31 cellular contexts compared by ENCODE assay signal in genomic region chr22:39868741-39869140, GRCh38. TPM values are rescaled to one million over a fixed set of nuclear protein-coding genes. Genes with fewer than 3 reads are reported as not detected.
DNase-seq lines count a peak whose midpoint lies in the region; ATAC-seq, FAIRE-seq and TF ChIP-seq lines count a peak whose summit lies in the region.
"Had no signal": no experiment of that assay in that cellular context is flagged by ENCODE, and none has a peak within 500 bp of the region (broad histone marks: within the 10 kb centered on the region; RNA-seq: fewer than 3 reads in every experiment).

No MANE protein-coding gene starts in this region.

- 13% methylated on average over 1 of the region's 1 CpG for WGBS in SK-N-SH (ENCODE audit: low lambda C conversion rate)

- H3K9me3 ChIP-seq in SK-N-SH, result no peaks in the 10 kb centered on the region
- H3K9me3 ChIP-seq: SJSA1 had no signal

- no peak overlapping the region for H3K4me2 ChIP-seq in SK-N-SH
- H3K4me2 ChIP-seq: PC-9 had no signal

- H3K36me3 Mint-ChIP-seq in activated B cell treated with CpG ODN at 0.5 μM for 24 hours (ENCODE audit: low read depth) (no peaks in the 10 kb centered on the region), Calu3 (ENCODE audit: insufficient read depth, unreplicated experiment) (no peaks in the 10 kb centered on the region)
- H3K36me3 Mint-ChIP-seq: CD4-positive, alpha-beta memory T cell; IgD-negative memory B cell had no signal

- no TSS peak for BruUV-seq in Calu3 (replicated peaks; lab: Mats Ljungman, UMichigan)

- DNase-seq in SK-N-SH (no peak), GM12891 (ENCODE audit: insufficient read length, low spot score) (no peak), activated B cell treated with CpG ODN at 0.5 μM for 24 hours (no peak), Calu3 (no peak)
- DNase-seq in stimulated activated CD8-positive, alpha-beta memory T cell treated with anti-CD3 and anti-CD28 coated beads, Interleukin-4, amount 100 ng/mL, for 48 hours, result no peak
- DNase-seq: C1 segment of cervical spinal cord; CD4-positive, alpha-beta memory T cell; COR-L47; DMS 273 treated with DMSO at 0.1 percent for 48 hours; DMS79; GF-D8; NCI-H1105; NCI-H1436 treated with DMSO at 0.1 percent for 48 hours; NCI-H1930; NCI-H2107; NCI-H446 treated with DMSO at 0.1 percent for 48 hours; NCI-H526; NCI-H82; NK-92 treated with Interleukin-12 subunit alpha and Interleukin-12 subunit beta, amount 100 ng/mL, for 24 hours; Right ventricle myocardium superior; T-helper 1 cell had no signal

- H3K27me3 Mint-ChIP-seq in activated B cell treated with CpG ODN at 0.5 μM for 24 hours (no peaks in the 10 kb centered on the region), Calu3 (ENCODE audit: unreplicated experiment) (peaks cover 95% of the 10 kb centered on the region)

- H3K27ac Mint-ChIP-seq in activated B cell treated with CpG ODN at 0.5 μM for 24 hours, result peak overlapping the region; percentile 56
- H3K27ac Mint-ChIP-seq in Calu3 (ENCODE audit: unreplicated experiment), result no peak overlapping the region
- H3K27ac Mint-ChIP-seq: IgD-negative memory B cell had no signal

- H3K27ac ChIP-seq in SK-N-SH (ENCODE audit: low read depth in 2 of 2, low read length in 1 of 2), result no peak overlapping the region
- H3K27ac ChIP-seq: HL-60, PC-9, SJSA1 had no signal

- H4K20me1 ChIP-seq in SK-N-SH (ENCODE audit: insufficient read depth), result no peaks in the 10 kb centered on the region

- H3K27me3 ChIP-seq in SK-N-SH (ENCODE audit: insufficient read depth), result no peaks in the 10 kb centered on the region

- no peak for TF ChIP-seq POLR2A in GM12891 (IDR thresholded peaks at IDR 0.05; ENCODE audit: low read depth, low read length)

- TF ChIP-seq CTCF in SK-N-SH (IDR thresholded peaks at IDR 0.05) (no peak), activated B cell treated with CpG ODN at 0.5 μM for 24 hours (IDR thresholded peaks at IDR 0.05) (no peak), Calu3 (IDR thresholded peaks at IDR 0.05; ENCODE audit: unreplicated experiment) (no peak)

- ATAC-seq in SK-N-SH treated with all-trans-retinoic acid at 6 μM for 48 hours (no peak), activated B cell treated with CpG ODN at 0.5 μM for 24 hours (ENCODE audit: low read depth) (no peak), GM18517 (IDR thresholded peaks at IDR 0.05; ENCODE audit: unreplicated experiment) (no peak)
- ATAC-seq: HCT116 had no signal

- H3K4me1 Mint-ChIP-seq in activated B cell treated with CpG ODN at 0.5 μM for 24 hours (peaks cover 40% of the 10 kb centered on the region), Calu3 (ENCODE audit: low read depth, unreplicated experiment) (no peaks in the 10 kb centered on the region)

- H3K4me3 ChIP-seq in SK-N-SH (ENCODE audit: low read depth in 2 of 2, low read length in 1 of 2), result no peak overlapping the region
- H3K4me3 ChIP-seq: PC-9, SJSA1 had no signal

- peak overlapping the region; percentile 44 for H3K4me3 Mint-ChIP-seq in activated B cell treated with CpG ODN at 0.5 μM for 24 hours
- H3K4me3 Mint-ChIP-seq in Calu3 (ENCODE audit: low read depth, unreplicated experiment), result no peak overlapping the region
- H3K4me3 Mint-ChIP-seq: CD4-positive, alpha-beta memory T cell had no signal

- FAIRE-seq in GM12891 (lab: Jason Lieb, UNC), result peak; percentile 72
- FAIRE-seq: H1 had no signal

- H3K79me2 ChIP-seq in SK-N-SH (ENCODE audit: insufficient read depth), result no peaks in the 10 kb centered on the region

- TF ChIP-seq EP300 in SK-N-SH (IDR thresholded peaks at IDR 0.05; ENCODE audit: borderline replicate concordance in 1 of 2, low read depth in 1 of 2, low read length in 1 of 2), result no peak

- POLR2A ChIA-PET in SK-N-SH (lab: Yijun Ruan, JAX) (no interaction called here), activated B cell treated with CpG ODN at 0.5 μM for 24 hours (lab: Charles Lee) (interaction anchor here (0.7 to 1.0 kb wide), 3 partner anchors 15 to 38 kb away, joined by 3 to 4 read pairs (median 3); no protein-coding TSS in a partner anchor)

- no peak overlapping the region for H3K9ac ChIP-seq in SK-N-SH

- H3K36me3 ChIP-seq in SK-N-SH (replicated peaks in 1 of 2; ENCODE audit: control insufficient read depth in 1 of 2, insufficient read depth in 2 of 2, low read length in 1 of 2), result no peaks in the 10 kb centered on the region
- H3K36me3 ChIP-seq: SJSA1 had no signal

- H3K9me3 Mint-ChIP-seq in activated B cell treated with CpG ODN at 0.5 μM for 24 hours, result peaks cover 9% of the 10 kb centered on the region
- H3K9me3 Mint-ChIP-seq in Calu3 (ENCODE audit: low read depth, unreplicated experiment), result no peaks in the 10 kb centered on the region
- H3K9me3 Mint-ChIP-seq: IgD-negative memory B cell had no signal

- TF ChIP-seq RAD21 in SK-N-SH (IDR thresholded peaks at IDR 0.05; ENCODE audit: low read length), result no peak

- intact Hi-C loops in activated B cell treated with CpG ODN at 0.5 μM for 24 hours (cut with micrococcal nuclease), result no loop called here
- intact Hi-C loops in Calu3 (cut with micrococcal nuclease; ENCODE audit: unreplicated experiment), result no loop called here

- no peaks in the 10 kb centered on the region for H3K9me2 ChIP-seq in SK-N-SH

- H3F3A ChIP-seq in SK-N-SH (replicated peaks; ENCODE audit: insufficient read depth), result no peaks in the 10 kb centered on the region

- no peak overlapping the region for H2AFZ ChIP-seq in SK-N-SH (ENCODE audit: low read depth)
- H2AFZ ChIP-seq: PC-9 had no signal

- CTCF ChIA-PET in SK-N-SH (lab: Yijun Ruan, JAX) (no interaction called here), activated B cell treated with CpG ODN at 0.5 μM for 24 hours (lab: Charles Lee) (no interaction called here), Calu3 (lab: Charles Lee) (no interaction called here)

- no peaks in the 10 kb centered on the region for H3K4me1 ChIP-seq in SK-N-SH (ENCODE audit: control insufficient read depth in 1 of 2, insufficient read depth in 2 of 2, low read depth in 1 of 2, low read length in 1 of 2)
- H3K4me1 ChIP-seq: SJSA1 had no signal

TF ChIP-seq in SK-N-SH, 30 proteins besides CTCF, POLR2A, EP300 and RAD21:
- TF ChIP-seq GATA2 (CRISPR knock-in tag; IDR thresholded peaks at IDR 0.05) (no peak), TCF12 (IDR thresholded peaks at IDR 0.05) (peak; percentile 37)

TF ChIP-seq in SK-N-SH treated with all-trans-retinoic acid at 6 μM for 48 hours, 23 proteins besides CTCF, POLR2A, EP300 and RAD21 (continues in another document):
- TF ChIP-seq BACH2 (CRISPR knock-in tag; IDR thresholded peaks at IDR 0.05; ENCODE audit: borderline replicate concordance), result no peak
- no peak for TF ChIP-seq OSR1 (CRISPR knock-in tag; IDR thresholded peaks at IDR 0.05)
- no peak for TF ChIP-seq CSRNP3 (CRISPR knock-in tag; IDR thresholded peaks at IDR 0.05)
- no peak for TF ChIP-seq ESRRG (CRISPR knock-in tag; IDR thresholded peaks at IDR 0.05)
- no peak for TF ChIP-seq ZNF70 (CRISPR knock-in tag; IDR thresholded peaks at IDR 0.05)

TF ChIP-seq in GM12891, 5 proteins besides CTCF, POLR2A, EP300 and RAD21:
- TF ChIP-seq PAX5 (IDR thresholded peaks at IDR 0.05; ENCODE audit: insufficient read depth, low read length, severe bottlenecking) (no peak), SPI1 (IDR thresholded peaks at IDR 0.05; ENCODE audit: low read depth, low read length) (no peak)

RNA-seq across cellular contexts. Expression of gene ENTHD1, which starts 24.8 kb away (rescaled TPM):
- not detected in 2 replicates for polyA plus RNA-seq in SK-N-SH (2012; rRNA removed)
- polyA plus RNA-seq in SK-N-SH (2012; cell fraction: cytosol; rRNA removed), result not detected in 2 replicates
- polyA plus RNA-seq in SK-N-SH (2012; cell fraction: nucleus; rRNA removed), result not detected in 2 replicates
- polyA plus RNA-seq in GM12891 (2012; ENCODE audit: low read depth, missing spikeins), result 0.08 TPM
- 0.15 TPM in 1 of 2 replicates, not detected in the other for total RNA-seq in activated B cell treated with CpG ODN at 0.5 μM for 24 hours
- total RNA-seq in Calu3 (2022), result not detected in 2 replicates
- total RNA-seq: A172, H1, PC-9, Right ventricle myocardium superior, RPMI7951, SJSA1 had no signal
- polyA plus RNA-seq: H1 had no signal

RNA-seq across cellular contexts. Expression of gene GRAP2, which starts 32.1 kb away (rescaled TPM):
- polyA plus RNA-seq in SK-N-SH (2012; rRNA removed), result 0.13 and 0.15 TPM in 2 replicates
- polyA plus RNA-seq in SK-N-SH (2012; cell fraction: cytosol; rRNA removed), result 0.04 and 0.18 TPM in 2 replicates
- 0.10 and 0.14 TPM in 2 replicates for polyA plus RNA-seq in SK-N-SH (2012; cell fraction: nucleus; rRNA removed)
- 1.6 TPM for polyA plus RNA-seq in GM12891 (2012; ENCODE audit: low read depth, missing spikeins)
- total RNA-seq in activated B cell treated with CpG ODN at 0.5 μM for 24 hours, result 4.2 and 4.3 TPM in 2 replicates
- not detected in 2 replicates for total RNA-seq in Calu3 (2022)
- total RNA-seq: A172, H1, PC-9 had no signal
